ENCODE assay signal across 1 cellular context in genomic region chr17:36529121-36529520, GRCh38.
TF ChIP-seq lines count a peak whose summit lies in the region.

No MANE protein-coding gene starts in this region.

TF ChIP-seq in K562, 482 proteins besides CTCF, POLR2A, EP300 and RAD21 (continues in another document):
- TF ChIP-seq RBFOX2 (IDR thresholded peaks at IDR 0.05; ENCODE audit: low read depth, low read length) (no peak), NFE2L1 (tag; IDR thresholded peaks at IDR 0.05; ENCODE audit: borderline replicate concordance, low read depth) (no peak), ZNF212 (CRISPR knock-in tag; IDR thresholded peaks at IDR 0.05) (no peak), MIER1 (IDR thresholded peaks at IDR 0.05; ENCODE audit: low read depth) (no peak), USF1 (CRISPR knock-in tag; IDR thresholded peaks at IDR 0.05) (no peak), SMAD1 (IDR thresholded peaks at IDR 0.05; ENCODE audit: low read depth, low read length, partially characterized antibody) (no peak), ATF7 (IDR thresholded peaks at IDR 0.05) (no peak), SPI1 (IDR thresholded peaks at IDR 0.05; ENCODE audit: borderline replicate concordance, low read depth, low read length) (peak; percentile 81; the same call in 1 of the 2 replicates), ZNF589 (CRISPR knock-in tag; IDR thresholded peaks at IDR 0.05; ENCODE audit: low read depth) (no peak), ETV1 (tag; conservative IDR thresholded peaks at IDR 0.05; ENCODE audit: low read depth) (no peak), CEBPG (CRISPR knock-in tag; IDR thresholded peaks at IDR 0.05) (no peak), CEBPG (tag; conservative IDR thresholded peaks at IDR 0.05 in 1 of 2, IDR thresholded peaks at IDR 0.05 in 1 of 2) (no peak), ZNF174 (CRISPR knock-in tag; IDR thresholded peaks at IDR 0.05) (no peak), KLF6 (CRISPR knock-in tag; IDR thresholded peaks at IDR 0.05; ENCODE audit: borderline replicate concordance) (no peak), HMBOX1 (IDR thresholded peaks at IDR 0.05) (no peak), ZC3H4 (CRISPR knock-in tag; IDR thresholded peaks at IDR 0.05; ENCODE audit: borderline replicate concordance) (no peak), PML (IDR thresholded peaks at IDR 0.05; ENCODE audit: low read length) (no peak), ZNF384 (IDR thresholded peaks at IDR 0.05; ENCODE audit: low read depth, low read length) (no peak), DDX20 (tag; IDR thresholded peaks at IDR 0.05; ENCODE audit: low read depth) (no peak), GTF2E2 (tag; IDR thresholded peaks at IDR 0.05) (no peak), HIVEP1 (CRISPR knock-in tag; IDR thresholded peaks at IDR 0.05) (no peak), RBM17 (IDR thresholded peaks at IDR 0.05; ENCODE audit: borderline replicate concordance, low read depth, low read length) (no peak), C11orf30 (IDR thresholded peaks at IDR 0.05; ENCODE audit: low read depth) (peak; percentile 44; the same call in 1 of the 2 replicates), SAP30 (IDR thresholded peaks at IDR 0.05; ENCODE audit: borderline replicate concordance, insufficient read depth, low read depth, low read length, poor library complexity, severe bottlenecking) (no peak), U2AF1 (optimal IDR thresholded peaks at IDR 0.05; ENCODE audit: low read depth, low read length) (no peak), ZNF57 (CRISPR knock-in tag; IDR thresholded peaks at IDR 0.05) (no peak), FOSL1 (tag; conservative IDR thresholded peaks at IDR 0.05) (peak; percentile 96), ZNF79 (CRISPR knock-in tag; IDR thresholded peaks at IDR 0.05; ENCODE audit: low read depth) (no peak), ARID1B (IDR thresholded peaks at IDR 0.05) (peak; percentile 81), ATF3 (IDR thresholded peaks at IDR 0.05) (peak; percentile 90), ATF3 (CRISPR knock-in tag; conservative IDR thresholded peaks at IDR 0.05) (no peak; the same call in 1 of the 2 replicates), GMEB1 (CRISPR knock-in tag; IDR thresholded peaks at IDR 0.05) (no peak), LARP7 (IDR thresholded peaks at IDR 0.05) (no peak), TCF15 (CRISPR knock-in tag; IDR thresholded peaks at IDR 0.05) (no peak), PHB2 (IDR thresholded peaks at IDR 0.05; ENCODE audit: low read depth) (no peak), ZC3H8 (IDR thresholded peaks at IDR 0.05) (no peak), GTF2F1 (IDR thresholded peaks at IDR 0.05; ENCODE audit: low read depth, low read length) (no peak), ZNF740 (CRISPR knock-in tag; IDR thresholded peaks at IDR 0.05) (no peak), ZNF740 (tag; IDR thresholded peaks at IDR 0.05) (no peak), RCOR1 (IDR thresholded peaks at IDR 0.05; ENCODE audit: borderline replicate concordance in 1 of 2, low read depth in 2 of 2, low read length in 2 of 2) (peak in 1 of 2 experiments; percentile 44; a peak in 1 of 4 replicates), JUN (IDR thresholded peaks at IDR 0.05; ENCODE audit: borderline replicate concordance, low read depth, low read length) (peak; percentile 86), JUN (CRISPR knock-in tag; IDR thresholded peaks at IDR 0.05; ENCODE audit: borderline replicate concordance) (no peak), NR4A1 (CRISPR knock-in tag; IDR thresholded peaks at IDR 0.05) (no peak), NR4A1 (tag; IDR thresholded peaks at IDR 0.05) (no peak), SMC3 (conservative IDR thresholded peaks at IDR 0.05; ENCODE audit: insufficient read depth, low read depth, low read length) (no peak), ADNP (tag; IDR thresholded peaks at IDR 0.05) (no peak), ZNF699 (CRISPR knock-in tag; IDR thresholded peaks at IDR 0.05; ENCODE audit: insufficient replicate concordance) (no peak), HOXB6 (CRISPR knock-in tag; IDR thresholded peaks at IDR 0.05; ENCODE audit: borderline replicate concordance) (no peak), ZNF274 (IDR thresholded peaks at IDR 0.05; ENCODE audit: borderline replicate concordance, low read depth, low read length) (no peak), SMARCE1 (IDR thresholded peaks at IDR 0.05) (peak; percentile 86), MAX (CRISPR knock-in tag; IDR thresholded peaks at IDR 0.05) (no peak), PYGO2 (tag; IDR thresholded peaks at IDR 0.05) (no peak), NFYB (IDR thresholded peaks at IDR 0.05; ENCODE audit: extremely low read depth, insufficient read length) (no peak), GTF3C2 (IDR thresholded peaks at IDR 0.05; ENCODE audit: borderline replicate concordance, extremely low read depth, insufficient read length) (no peak), ARID2 (IDR thresholded peaks at IDR 0.05) (no peak), EHMT2 (IDR thresholded peaks at IDR 0.05) (peak; percentile 51; the same call in 1 of the 2 replicates), ZNF282 (CRISPR knock-in tag; IDR thresholded peaks at IDR 0.05) (no peak), SLC30A9 (CRISPR knock-in tag; IDR thresholded peaks at IDR 0.05) (no peak), CBX8 (IDR thresholded peaks at IDR 0.05; ENCODE audit: borderline replicate concordance, extremely low read depth, low read depth, low read length, poor library complexity, severe bottlenecking) (no peak), CLOCK (CRISPR knock-in tag; IDR thresholded peaks at IDR 0.05; ENCODE audit: borderline replicate concordance) (no peak), CBX5 (IDR thresholded peaks at IDR 0.05; ENCODE audit: borderline replicate concordance, low read depth) (no peak), PURB (CRISPR knock-in tag; IDR thresholded peaks at IDR 0.05; ENCODE audit: low read depth) (no peak), HMG20B (CRISPR knock-in tag; IDR thresholded peaks at IDR 0.05) (no peak), DPF2 (IDR thresholded peaks at IDR 0.05) (peak; percentile 83), THAP12 (CRISPR knock-in tag; IDR thresholded peaks at IDR 0.05) (no peak), TEAD1 (CRISPR knock-in tag; IDR thresholded peaks at IDR 0.05) (no peak), XRCC3 (IDR thresholded peaks at IDR 0.05) (no peak), CTBP1 (IDR thresholded peaks at IDR 0.05; ENCODE audit: borderline replicate concordance) (peak; percentile 79), ZNF316 (IDR thresholded peaks at IDR 0.05) (0 out of 2 replicates have a peak, but pooled peaks have one; percentile 7), ZSCAN29 (IDR thresholded peaks at IDR 0.05) (no peak), ZNF146 (CRISPR knock-in tag; IDR thresholded peaks at IDR 0.05; ENCODE audit: unreplicated experiment) (no peak)
